Comparison of ENCODE assay signal across 1 cellular context in genomic region chr1:243902100-243902499, GRCh38.
TF ChIP-seq lines count a peak whose summit lies in the region.

No MANE protein-coding gene starts in this region.

TF ChIP-seq in HepG2, 621 proteins besides CTCF, POLR2A, EP300 and RAD21 (continued from another document):
- peak; percentile 99 for TF ChIP-seq ZNF609 (CRISPR knock-in tag; IDR thresholded peaks at IDR 0.05; ENCODE audit: borderline replicate concordance)
- no peak for TF ChIP-seq ZNF230 (CRISPR knock-in tag; IDR thresholded peaks at IDR 0.05)
- TF ChIP-seq FOXA3 (CRISPR knock-in tag; IDR thresholded peaks at IDR 0.05) = peak; percentile 96
- TF ChIP-seq ZNF557 (CRISPR knock-in tag; IDR thresholded peaks at IDR 0.05) = no peak
- TF ChIP-seq ZBTB26 (CRISPR knock-in tag; IDR thresholded peaks at IDR 0.05; ENCODE audit: borderline replicate concordance) = no peak
- peak; percentile 92 for TF ChIP-seq NFIC (IDR thresholded peaks at IDR 0.05; ENCODE audit: low read length)
- no peak for TF ChIP-seq ZNF747 (CRISPR knock-in tag; IDR thresholded peaks at IDR 0.05; ENCODE audit: borderline replicate concordance)
- no peak for TF ChIP-seq ZNF232 (CRISPR knock-in tag; IDR thresholded peaks at IDR 0.05; ENCODE audit: borderline replicate concordance)
- peak; percentile 91; the same call in 1 of the 2 replicates for TF ChIP-seq MBD4 (IDR thresholded peaks at IDR 0.05; ENCODE audit: borderline replicate concordance, low read length)
- TF ChIP-seq, protein P1, sequence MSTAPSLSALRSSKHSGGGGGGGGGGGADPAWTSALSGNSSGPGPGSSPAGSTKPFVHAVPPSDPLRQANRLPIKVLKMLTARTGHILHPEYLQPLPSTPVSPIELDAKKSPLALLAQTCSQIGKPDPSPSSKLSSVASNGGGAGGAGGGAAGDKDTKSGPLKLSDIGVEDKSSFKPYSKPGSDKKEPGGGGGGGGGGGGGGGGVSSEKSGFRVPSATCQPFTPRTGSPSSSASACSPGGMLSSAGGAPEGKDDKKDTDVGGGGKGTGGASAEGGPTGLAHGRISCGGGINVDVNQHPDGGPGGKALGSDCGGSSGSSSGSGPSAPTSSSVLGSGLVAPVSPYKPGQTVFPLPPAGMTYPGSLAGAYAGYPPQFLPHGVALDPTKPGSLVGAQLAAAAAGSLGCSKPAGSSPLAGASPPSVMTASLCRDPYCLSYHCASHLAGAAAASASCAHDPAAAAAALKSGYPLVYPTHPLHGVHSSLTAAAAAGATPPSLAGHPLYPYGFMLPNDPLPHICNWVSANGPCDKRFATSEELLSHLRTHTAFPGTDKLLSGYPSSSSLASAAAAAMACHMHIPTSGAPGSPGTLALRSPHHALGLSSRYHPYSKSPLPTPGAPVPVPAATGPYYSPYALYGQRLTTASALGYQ (CRISPR knock-in tag; IDR thresholded peaks at IDR 0.05) = peak; percentile 94
- TF ChIP-seq FOXJ3 (CRISPR knock-in tag; IDR thresholded peaks at IDR 0.05; ENCODE audit: borderline replicate concordance) = peak; percentile 79; the same call in 1 of the 2 replicates
- TF ChIP-seq, protein P2, sequence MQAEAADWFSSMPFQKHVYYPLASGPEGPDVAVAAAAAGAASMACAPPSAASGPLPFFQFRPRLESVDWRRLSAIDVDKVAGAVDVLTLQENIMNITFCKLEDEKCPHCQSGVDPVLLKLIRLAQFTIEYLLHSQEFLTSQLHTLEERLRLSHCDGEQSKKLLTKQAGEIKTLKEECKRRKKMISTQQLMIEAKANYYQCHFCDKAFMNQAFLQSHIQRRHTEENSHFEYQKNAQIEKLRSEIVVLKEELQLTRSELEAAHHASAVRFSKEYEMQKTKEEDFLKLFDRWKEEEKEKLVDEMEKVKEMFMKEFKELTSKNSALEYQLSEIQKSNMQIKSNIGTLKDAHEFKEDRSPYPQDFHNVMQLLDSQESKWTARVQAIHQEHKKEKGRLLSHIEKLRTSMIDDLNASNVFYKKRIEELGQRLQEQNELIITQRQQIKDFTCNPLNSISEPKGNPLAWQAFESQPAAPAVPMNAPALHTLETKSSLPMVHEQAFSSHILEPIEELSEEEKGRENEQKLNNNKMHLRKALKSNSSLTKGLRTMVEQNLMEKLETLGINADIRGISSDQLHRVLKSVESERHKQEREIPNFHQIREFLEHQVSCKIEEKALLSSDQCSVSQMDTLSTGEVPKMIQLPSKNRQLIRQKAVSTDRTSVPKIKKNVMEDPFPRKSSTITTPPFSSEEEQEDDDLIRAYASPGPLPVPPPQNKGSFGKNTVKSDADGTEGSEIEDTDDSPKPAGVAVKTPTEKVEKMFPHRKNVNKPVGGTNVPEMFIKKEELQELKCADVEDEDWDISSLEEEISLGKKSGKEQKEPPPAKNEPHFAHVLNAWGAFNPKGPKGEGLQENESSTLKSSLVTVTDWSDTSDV (CRISPR knock-in tag; IDR thresholded peaks at IDR 0.05) = no peak
